ENCODE assay signal across 8 cellular contexts in the genomic region with DNA sequence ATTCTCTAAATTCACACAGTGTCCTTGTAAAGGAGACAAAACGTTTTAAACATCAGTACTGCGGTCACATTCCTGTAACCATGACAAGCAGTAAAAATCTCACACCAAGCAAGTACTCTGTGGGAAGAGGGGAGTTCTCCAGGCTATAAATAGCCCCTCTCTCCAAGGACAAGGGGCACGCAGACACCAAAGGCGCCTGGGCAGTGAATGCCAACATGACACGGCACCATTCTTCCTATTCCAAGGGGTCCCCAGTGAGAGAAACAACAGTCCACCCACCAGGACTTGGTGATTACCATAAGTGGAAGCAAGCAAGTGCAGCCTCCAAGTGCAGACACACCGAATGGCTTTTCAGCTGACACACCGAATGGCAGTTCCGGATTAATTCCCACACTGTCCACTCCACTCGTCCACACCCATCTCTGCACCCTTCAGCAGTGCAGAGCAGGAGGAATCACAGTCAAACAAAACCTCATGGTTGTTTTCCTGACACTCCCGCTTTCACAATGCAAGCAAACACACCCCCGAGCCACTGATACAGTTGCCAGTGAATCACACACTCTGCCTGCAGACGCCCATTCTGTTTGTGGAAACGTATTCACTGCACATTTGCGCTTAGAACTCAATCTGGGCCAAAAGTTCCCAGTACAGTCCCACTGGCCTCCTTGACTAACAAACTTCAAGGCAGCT. TPM values are rescaled to one million over a fixed set of nuclear protein-coding genes. Genes with fewer than 3 reads are reported as not detected.
DNase-seq lines count a peak whose midpoint lies in the region; ATAC-seq and TF ChIP-seq lines count a peak whose summit lies in the region.

No MANE protein-coding gene starts in this region.

- peaks cover 65 to 88% (median 79%) of the 10 kb centered on the region in 10 experiments for H3K4me1 ChIP-seq in BLaER1 treated with 17β-estradiol and CSF1 and Interleukin-3, amounts not matched to agents 10 nM and 100 nM
- H3K4me1 ChIP-seq in Karpas-422 (ENCODE audit: low read length) (peaks cover 47% of the 10 kb centered on the region), psoas muscle (peaks cover 67% of the 10 kb centered on the region)

- DNase-seq in Karpas-422 (no peak), left cardiac atrium (peak; percentile 71), psoas muscle (peak; percentile 60 to 73)
- DNase-seq in activated naive CD8-positive, alpha-beta T cell treated with anti-CD3 and anti-CD28 coated beads, Interleukin-2, amount 50 U/mL, for 24 hours, result no peak

- H3K36me3 ChIP-seq in BLaER1 treated with 17β-estradiol and CSF1 and Interleukin-3, amounts not matched to agents 10 nM and 100 nM, result peaks cover 3 to 45% (median 29%) of the 10 kb centered on the region in 11 experiments; a peak in 17 of 22 replicates
- H3K36me3 ChIP-seq in Karpas-422 (ENCODE audit: insufficient read depth, low read length) (no peaks in the 10 kb centered on the region), psoas muscle (ENCODE audit: insufficient read depth in 1 of 2, low read depth in 1 of 2) (no peaks in the 10 kb centered on the region)

- TF ChIP-seq CTCF in psoas muscle (IDR thresholded peaks at IDR 0.05), result no peak

- peaks cover 2% of the 10 kb centered on the region for H3K27me3 Mint-ChIP-seq in activated naive CD8-positive, alpha-beta T cell treated with anti-CD3 and anti-CD28 coated beads, Interleukin-2, amount 50 U/mL, for 24 hours

- peaks cover 63 to 65% (median 64%) of the 10 kb centered on the region in 11 experiments for H4K20me1 ChIP-seq in BLaER1 treated with 17β-estradiol and CSF1 and Interleukin-3, amounts not matched to agents 10 nM and 100 nM
- H4K20me1 ChIP-seq in Karpas-422 (ENCODE audit: insufficient read depth, low read depth, low read length), result peaks cover 52% of the 10 kb centered on the region

- intact Hi-C loops in left cardiac atrium (cut with DNase I) (loop anchor here (5.0 kb wide), 1 partner anchor 54 kb away; the partner anchor contains the start of gene SUMO3 (in 2 of the 2)), psoas muscle (cut with DNase I) (loop anchor here (1.0 to 10.0 kb wide), 4 partner anchors 53 to 263 kb away; partner anchors contain the start of genes SUMO3 (in 2 of the 2) and UBE2G2 (in 1 of the 2))

- H2AFZ ChIP-seq in Karpas-422 (ENCODE audit: low read length), result no peak overlapping the region

- ATAC-seq in activated naive CD8-positive, alpha-beta T cell treated with anti-CD3 and anti-CD28 coated beads, Interleukin-2, amount 50 U/mL, for 24 hours, result no peak
- ATAC-seq in left cardiac atrium (peak; percentile 9 to 12), psoas muscle (peak; percentile 10 to 45 (median 29)), HG02759 (IDR thresholded peaks at IDR 0.05; ENCODE audit: unreplicated experiment) (no peak), GM19395 (IDR thresholded peaks at IDR 0.05; ENCODE audit: unreplicated experiment) (no peak), GM21528 (IDR thresholded peaks at IDR 0.05; ENCODE audit: low FRiP score, unreplicated experiment) (no peak)

- peaks cover 8% of the 10 kb centered on the region for H3K36me3 Mint-ChIP-seq in activated naive CD8-positive, alpha-beta T cell treated with anti-CD3 and anti-CD28 coated beads, Interleukin-2, amount 50 U/mL, for 24 hours (ENCODE audit: low read depth)

- H3K27me3 ChIP-seq in BLaER1 treated with 17β-estradiol and CSF1 and Interleukin-3, amounts not matched to agents 10 nM and 100 nM, result peaks cover 0 to 24% (median 0%) of the 10 kb centered on the region in 11 experiments; a peak in 6 of 22 replicates
- H3K27me3 ChIP-seq in Karpas-422 (ENCODE audit: low read length) (no peaks in the 10 kb centered on the region), psoas muscle (ENCODE audit: insufficient read depth in 3 of 3, low read length in 2 of 3) (no peaks in the 10 kb centered on the region)

- H3K79me2 ChIP-seq in Karpas-422 (ENCODE audit: low read length), result peaks cover 64% of the 10 kb centered on the region

- peak overlapping the region; percentile 90 to 100 (median 94) for H3K4me3 ChIP-seq in BLaER1 treated with 17β-estradiol and CSF1 and Interleukin-3, amounts not matched to agents 10 nM and 100 nM
- H3K4me3 ChIP-seq in Karpas-422 (ENCODE audit: low read length) (peak overlapping the region; percentile 93), psoas muscle (peak overlapping the region; percentile 90)

- no peaks in the 10 kb centered on the region for H3K9me3 Mint-ChIP-seq in activated naive CD8-positive, alpha-beta T cell treated with anti-CD3 and anti-CD28 coated beads, Interleukin-2, amount 50 U/mL, for 24 hours

- peaks cover 79% of the 10 kb centered on the region for H3K4me1 Mint-ChIP-seq in activated naive CD8-positive, alpha-beta T cell treated with anti-CD3 and anti-CD28 coated beads, Interleukin-2, amount 50 U/mL, for 24 hours

- no peaks in the 10 kb centered on the region for H3K9me3 ChIP-seq in BLaER1 treated with 17β-estradiol and CSF1 and Interleukin-3, amounts not matched to agents 10 nM and 100 nM (replicated peaks in 1 of 11)
- H3K9me3 ChIP-seq in Karpas-422 (ENCODE audit: low read length) (no peaks in the 10 kb centered on the region), psoas muscle (no peaks in the 10 kb centered on the region)

- H3K9ac ChIP-seq in BLaER1 treated with 17β-estradiol and CSF1 and Interleukin-3, amounts not matched to agents 10 nM and 100 nM, result peak overlapping the region; percentile 87 to 98 (median 95)
- peak overlapping the region; percentile 83 for H3K9ac ChIP-seq in Karpas-422 (ENCODE audit: low read length)

- H3K27ac Mint-ChIP-seq in activated naive CD8-positive, alpha-beta T cell treated with anti-CD3 and anti-CD28 coated beads, Interleukin-2, amount 50 U/mL, for 24 hours, result peak overlapping the region; percentile 24

- 8 to 12% (median 11%) methylated on average over 14 of the region's 14 CpGs for WGBS in psoas muscle, 3 donors

- peak overlapping the region in 10 of 11 experiments; percentile 95 to 99 (median 97); a peak in 16 of 22 replicates for H3K27ac ChIP-seq in BLaER1 treated with 17β-estradiol and CSF1 and Interleukin-3, amounts not matched to agents 10 nM and 100 nM
- H3K27ac ChIP-seq in Karpas-422 (ENCODE audit: low read length), result no peak overlapping the region
- H3K27ac ChIP-seq in psoas muscle, result peak overlapping the region; percentile 97

- no peaks in the 10 kb centered on the region for H3K9me2 ChIP-seq in Karpas-422 (replicated peaks; ENCODE audit: insufficient read depth, low read length)

- peak overlapping the region; percentile 91 to 99 (median 97) for H3K4me2 ChIP-seq in BLaER1 treated with 17β-estradiol and CSF1 and Interleukin-3, amounts not matched to agents 10 nM and 100 nM
- H3K4me2 ChIP-seq in Karpas-422 (ENCODE audit: low read depth, low read length, poor library complexity, severe bottlenecking), result peak overlapping the region; percentile 100

- H3K4me3 Mint-ChIP-seq in activated naive CD8-positive, alpha-beta T cell treated with anti-CD3 and anti-CD28 coated beads, Interleukin-2, amount 50 U/mL, for 24 hours, result peak overlapping the region; percentile 87

RNA-seq across cellular contexts. Expression of gene PTTG1IP, which starts 1.8 kb away (rescaled TPM):
- total RNA-seq in Karpas-422 (2014; rRNA removed; shearing (Covaris generic); ENCODE audit: low replicate concordance), result 37.8 and 44.7 TPM in 2 replicates
- total RNA-seq in left cardiac atrium, result 100 to 1,000 TPM; 181 to 195 TPM
- 10 to 100 TPM; 49.6 to 72.1 (median 66.5) TPM for total RNA-seq in psoas muscle
- 100 to 1,000 TPM in 1 of 3 donors, 10 to 100 TPM in 2; 57.1 to 108 (median 69.3) TPM for polyA plus RNA-seq in psoas muscle

RNA-seq across cellular contexts. Expression of gene ITGB2, which starts 49.0 kb away (rescaled TPM):
- 252 and 484 TPM in 2 replicates for total RNA-seq in Karpas-422 (2014; rRNA removed; shearing (Covaris generic); ENCODE audit: low replicate concordance)
- 10 to 100 TPM; 31.5 to 70.7 TPM for total RNA-seq in left cardiac atrium
- total RNA-seq in psoas muscle, result 10 to 100 TPM in 3 of 4 donors, 1 to 10 TPM in 1; 8.3 to 11.7 (median 11.0) TPM
- 1 to 10 TPM; 2.5 to 4.6 (median 2.7) TPM for polyA plus RNA-seq in psoas muscle

RNA-seq across cellular contexts. Expression of gene SUMO3, which starts 53.9 kb away (rescaled TPM):
- 70.3 and 80.3 TPM in 2 replicates for total RNA-seq in Karpas-422 (2014; rRNA removed; shearing (Covaris generic); ENCODE audit: low replicate concordance)
- total RNA-seq in left cardiac atrium, result 10 to 100 TPM; 71.2 to 93.3 TPM
- 10 to 100 TPM; 50.2 to 78.7 (median 65.6) TPM for total RNA-seq in psoas muscle
- polyA plus RNA-seq in psoas muscle, result 10 to 100 TPM; 38.6 to 86.6 (median 58.7) TPM

Comparison
In these comparisons a context has a peak if more than half of its experiments do, and no peak if none do; other contexts are left out.
1. DNase-seq: peak in left cardiac atrium (single experiment) and psoas muscle (2 of 2); none in Karpas-422 (single experiment) and activated naive CD8-positive, alpha-beta T cell treated with anti-CD3 and anti-CD28 coated beads, Interleukin-2, amount 50 U/mL, for 24 hours (single experiment).
2. ATAC-seq: peak in left cardiac atrium (2 of 2) and psoas muscle (4 of 4); none in activated naive CD8-positive, alpha-beta T cell treated with anti-CD3 and anti-CD28 coated beads, Interleukin-2, amount 50 U/mL, for 24 hours (single experiment), HG02759 (single experiment), GM19395 (single experiment) and GM21528 (single experiment).
3. Peak in every context shown above with its lines, with median percentiles within 50 percentile points of each other: H3K4me3 ChIP-seq.